9 cellular contexts compared by ENCODE assay signal in genomic region chr1:150293433-150294253, GRCh38. TPM values are rescaled to one million over a fixed set of nuclear protein-coding genes. Genes with fewer than 3 reads are reported as not detected.
A peak's percentile ranks its signal among the peaks of the same experiment; 100 is the strongest.
DNase-seq lines count a peak whose midpoint lies in the region; ATAC-seq, FAIRE-seq and TF ChIP-seq lines count a peak whose summit lies in the region.
"Had no signal": no experiment of that assay in that cellular context is flagged by ENCODE, and none has a peak within 500 bp of the region (broad histone marks: within the 10 kb centered on the region; RNA-seq: fewer than 3 reads in every experiment).

MRPS21 (plus strand) TSS chr1:150293861; CDS start chr1:150294367, 506 bp downstream.

- no peaks in the 10 kb centered on the region for H3K9me1 ChIP-seq in keratinocyte (ENCODE audit: control insufficient read depth, extremely low read depth, insufficient read depth, low read length)

- no peaks in the 10 kb centered on the region for H3K27me3 ChIP-seq in keratinocyte (ENCODE audit: control insufficient read depth, extremely low read depth, insufficient read depth, low read length)

- peaks cover 12% of the 10 kb centered on the region for H3K4me1 ChIP-seq in keratinocyte (ENCODE audit: control insufficient read depth, extremely low read depth, insufficient read depth, low read length)

- peak; percentile 53 for FAIRE-seq in keratinocyte (lab: Jason Lieb, UNC)
- FAIRE-seq: endometrium had no signal

- H3K36me3 ChIP-seq in keratinocyte (ENCODE audit: control insufficient read depth in 2 of 2, extremely low read depth in 1 of 2, insufficient read depth in 2 of 2, low read length in 2 of 2), result peaks cover 9 to 10% of the 10 kb centered on the region in 2 experiments

- peak within 1 kb of the TSS; percentile 66 to 98 (median 79) for H3K4me3 ChIP-seq in keratinocyte (ENCODE audit: control insufficient read depth in 2 of 3, extremely low read depth in 1 of 3, insufficient read depth in 2 of 3, low read depth in 1 of 3, low read length in 3 of 3)

- peak within 1 kb of the TSS; percentile 91 for H2AFZ ChIP-seq in keratinocyte (ENCODE audit: control insufficient read depth, low read length)

- no peaks in the 10 kb centered on the region for H4K20me1 ChIP-seq in keratinocyte (ENCODE audit: control insufficient read depth, extremely low read depth, insufficient read depth, low read length)

- H3K9ac ChIP-seq in keratinocyte (ENCODE audit: control insufficient read depth, extremely low read depth, insufficient read depth, low read length), result peak within 1 kb of the TSS; percentile 91

- TF ChIP-seq POLR2A in GM19193 (IDR thresholded peaks at IDR 0.05; ENCODE audit: extremely low read depth, insufficient read depth, insufficient read length), result peak; percentile 93

- TF ChIP-seq CTCF in keratinocyte (optimal IDR thresholded peaks at IDR 0.05 in 1 of 3, IDR thresholded peaks at IDR 0.05 in 1 of 3, conservative IDR thresholded peaks at IDR 0.05 in 1 of 3; ENCODE audit: extremely low read depth in 1 of 3, insufficient read depth in 2 of 3, low read length in 3 of 3), result no peak

- ATAC-seq in HG03432 (IDR thresholded peaks at IDR 0.05; ENCODE audit: unreplicated experiment), result peak; percentile 95

- H3K4me2 ChIP-seq in keratinocyte (ENCODE audit: control insufficient read depth, extremely low read depth, insufficient read depth, low read depth, low read length), result peak within 1 kb of the TSS; percentile 94

- H3K79me2 ChIP-seq in keratinocyte (ENCODE audit: control insufficient read depth, insufficient read depth, low read length), result peaks cover 38% of the 10 kb centered on the region

- DNase-seq in AG20443 (ENCODE audit: low spot score), result peak; percentile 94
- DNase-seq in NCI-H510A (lab: John Stamatoyannopoulos, UW), result peak; percentile 91
- peak; percentile 82 for DNase-seq in activated CD4-positive, CD25-positive, alpha-beta regulatory T cell treated with anti-CD3 and anti-CD28 coated beads, Interleukin-2, amount 50 U/mL, for 72 hours
- DNase-seq in cerebellar cortex (ENCODE audit: low spot score), result peak; percentile 97
- DNase-seq in keratinocyte (ENCODE audit: low read depth, low spot score), result no peak
- peak; percentile 62 to 67 for DNase-seq in stimulated activated CD4-positive, alpha-beta T cell treated with anti-CD3 and anti-CD28 coated beads, Interleukin-15, amount 100 ng/mL, for 1 hour (ENCODE audit: low read depth in 1 of 2, low spot score in 1 of 2)

- H3K9me3 ChIP-seq in keratinocyte (ENCODE audit: control insufficient read depth, low read depth, low read length), result no peaks in the 10 kb centered on the region

- peak within 1 kb of the TSS; percentile 89 for H3K27ac ChIP-seq in keratinocyte (ENCODE audit: control insufficient read depth, insufficient read depth, low read length)

- dilution Hi-C loops in keratinocyte (cut with MboI; ENCODE audit: extremely low pct_ligation_motif_present, low sequenced_read_pairs), result no loop called here

RNA-seq across cellular contexts. Expression of gene MRPS21, which starts in this region (rescaled TPM):
- 82.5 to 159 TPM (median 149 TPM) in 3 replicates for polyA plus RNA-seq in keratinocyte
- polyA plus RNA-seq in keratinocyte (2011; ENCODE audit: low read depth), result 109 TPM
- 84.0 and 99.5 TPM in 2 replicates for polyA plus RNA-seq in keratinocyte (2011; cell fraction: cytosol; rRNA removed)
- polyA plus RNA-seq in keratinocyte (2011; cell fraction: nucleus; rRNA removed), result 99.7 and 104 TPM in 2 replicates
- polyA plus RNA-seq in keratinocyte (2012; ENCODE audit: low replicate concordance), result 79.4 and 106 TPM in 2 replicates
- 10.4 to 25.6 TPM (median 21.6 TPM) in 3 replicates for polyA minus RNA-seq in keratinocyte
- polyA minus RNA-seq in keratinocyte (2011; cell fraction: cytosol; rRNA and poly(A)+ RNA removed), result 28.2 TPM
- polyA minus RNA-seq in keratinocyte (2011; cell fraction: nucleus; rRNA and poly(A)+ RNA removed), result 7.7 and 11.6 TPM in 2 replicates
